Comparison of ENCODE assay signal across 9 cellular contexts in genomic region chr10:8444630-8445029, GRCh38.
A peak's percentile ranks its signal among the peaks of the same experiment; 100 is the strongest.
DNase-seq lines count a peak whose midpoint lies in the region; ATAC-seq, FAIRE-seq and TF ChIP-seq lines count a peak whose summit lies in the region.
"Had no signal": no experiment of that assay in that cellular context is flagged by ENCODE, and none has a peak within 500 bp of the region (broad histone marks: within the 10 kb centered on the region; RNA-seq: fewer than 3 reads in every experiment).

No MANE protein-coding gene starts in this region.

- no peaks in the 10 kb centered on the region for H3K79me2 ChIP-seq in HepG2 (ENCODE audit: insufficient read depth, low read length)

- 1% methylated on average over 6 of the region's 7 CpGs for WGBS in HepG2 (ENCODE audit: low lambda C conversion rate)

- H2AFZ ChIP-seq in HepG2 (ENCODE audit: low read length): no peak overlapping the region

- no peak for TF ChIP-seq RAD21 in HepG2 (CRISPR knock-in tag; IDR thresholded peaks at IDR 0.05)

- in situ Hi-C loops in HepG2 (cut with HindIII; ENCODE audit: extremely low pct_ligation_motif_present, low pct_unique_long_range_greater_than_20kb): no loop called here

- no peak overlapping the region for H3K27ac ChIP-seq in HepG2 (ENCODE audit: extremely low read length, insufficient read depth, low read length)
- no peak overlapping the region for H3K27ac ChIP-seq in WERI-Rb-1
- H3K27ac ChIP-seq: C4-2B had no signal

- no peak overlapping the region for H3K9ac ChIP-seq in HepG2 (ENCODE audit: insufficient read depth, low read depth, low read length)

- peak; percentile 8 to 57 (median 15) for DNase-seq in stimulated activated naive CD4-positive, alpha-beta T cell (lab: John Stamatoyannopoulos, UW)
- DNase-seq in stimulated activated naive CD4-positive, alpha-beta T cell treated with Interleukin-2 at 50 U/mL for 16 hours (lab: John Stamatoyannopoulos, UW): no peak
- DNase-seq in activated CD8-positive, alpha-beta memory T cell treated with anti-CD3 and anti-CD28 coated beads, Interleukin-2, amount 50 U/mL, for 4 hours: peak; percentile 60
- DNase-seq in HepG2 (ENCODE audit: low spot score) (no peak), WERI-Rb-1 (no peak), HuH-7.5 (ENCODE audit: low spot score) (no peak), MV-4-11 (lab: John Stamatoyannopoulos, UW) (no peak)

- no peak overlapping the region for H3K4me3 ChIP-seq in HepG2 (replicated peaks in 1 of 3; ENCODE audit: insufficient read depth in 1 of 3, low read depth in 2 of 3, low read length in 3 of 3)
- no peak overlapping the region for H3K4me3 ChIP-seq in WERI-Rb-1 (ENCODE audit: low read depth, low read length)

- H3K4me2 ChIP-seq in HepG2 (ENCODE audit: low read depth, low read length): no peak overlapping the region

- H4K20me1 ChIP-seq in HepG2 (ENCODE audit: insufficient read depth, low read length): no peaks in the 10 kb centered on the region

- H3K4me1 ChIP-seq in HepG2 (ENCODE audit: insufficient read depth, low read length): no peaks in the 10 kb centered on the region

- TF ChIP-seq EP300 in HepG2 (IDR thresholded peaks at IDR 0.05; ENCODE audit: low read depth in 2 of 2, low read length in 2 of 2): no peak
- TF ChIP-seq EP300 in HepG2 (CRISPR knock-in tag; IDR thresholded peaks at IDR 0.05; ENCODE audit: borderline replicate concordance): no peak

- H3K36me3 ChIP-seq in HepG2 (replicated peaks in 1 of 2; ENCODE audit: control insufficient read depth in 1 of 2, insufficient read depth in 2 of 2, low read length in 2 of 2): no peaks in the 10 kb centered on the region
- H3K36me3 ChIP-seq in WERI-Rb-1: no peaks in the 10 kb centered on the region

- FAIRE-seq in HepG2 (lab: Jason Lieb, UNC): no peak

- CTCF ChIA-PET in HepG2 (lab: Yijun Ruan, JAX; ENCODE audit: low intra/inter-chr PET ratio, low total read pairs): no interaction called here

- TF ChIP-seq CTCF in HepG2 (CRISPR knock-in tag; IDR thresholded peaks at IDR 0.05): 0 out of 2 replicates have a peak, but pooled peaks have one; percentile 14
- TF ChIP-seq CTCF in WERI-Rb-1 (IDR thresholded peaks at IDR 0.05; ENCODE audit: low read depth, low read length): no peak

- ATAC-seq in HepG2 (peak; percentile 50; the same call in 1 of the 3 replicates), GM21360 (IDR thresholded peaks at IDR 0.05; ENCODE audit: unreplicated experiment) (no peak)

- H3K9me3 ChIP-seq in HepG2 (ENCODE audit: low read length): no peaks in the 10 kb centered on the region
- H3K9me3 ChIP-seq in WERI-Rb-1 (ENCODE audit: severe bottlenecking): no peaks in the 10 kb centered on the region

- POLR2A ChIA-PET in HepG2 (lab: Yijun Ruan, JAX): no interaction called here

- no TSS peak for BruUV-seq in HepG2 (replicated peaks; lab: Mats Ljungman, UMichigan)

- intact Hi-C loops in HepG2 (cut with micrococcal nuclease; ENCODE audit: unreplicated experiment): no loop called here

- TF ChIP-seq POLR2A in HepG2 (IDR thresholded peaks at IDR 0.05; ENCODE audit: insufficient read depth in 1 of 2, low read depth in 2 of 2, low read length in 2 of 2): no peak

- H3K27me3 ChIP-seq in HepG2 (ENCODE audit: control insufficient read depth in 1 of 2, insufficient read depth in 2 of 2, low read length in 2 of 2) (no peaks in the 10 kb centered on the region), WERI-Rb-1 (ENCODE audit: insufficient read depth, low read depth, severe bottlenecking) (peaks cover 7% of the 10 kb centered on the region)

TF ChIP-seq in HepG2, 621 proteins besides CTCF, POLR2A, EP300 and RAD21:
- TF ChIP-seq ETV5 (CRISPR knock-in tag; IDR thresholded peaks at IDR 0.05; ENCODE audit: borderline replicate concordance) (no peak), STAG1 (CRISPR knock-in tag; IDR thresholded peaks at IDR 0.05) (0 out of 2 replicates have a peak, but pooled peaks have one; percentile 14)

Comparison
In these comparisons a context has a peak if more than half of its experiments do, and no peak if none do; other contexts are left out.
1. DNase-seq: peak in stimulated activated naive CD4-positive, alpha-beta T cell (6 of 6) and activated CD8-positive, alpha-beta memory T cell treated with anti-CD3 and anti-CD28 coated beads, Interleukin-2, amount 50 U/mL, for 4 hours (single experiment); none in stimulated activated naive CD4-positive, alpha-beta T cell treated with Interleukin-2 at 50 U/mL for 16 hours (single experiment), HepG2 (single experiment), WERI-Rb-1 (single experiment), HuH-7.5 (single experiment) and MV-4-11 (single experiment).